28 cellular contexts compared by ENCODE assay signal in genomic region chr6:42848700-42849099, GRCh38.
"Had no signal": no experiment of that assay in that cellular context is flagged by ENCODE, and none has a peak within 500 bp of the region (broad histone marks: within the 10 kb centered on the region; RNA-seq: fewer than 3 reads in every experiment).

No MANE protein-coding gene starts in this region.

- H3K9me3 ChIP-seq: colonic mucosa, esophagus muscularis mucosa, esophagus squamous epithelium, gastrocnemius medialis, gastroesophageal sphincter, heart left ventricle, heart right ventricle had no signal

- ATAC-seq: effector memory CD8-positive, alpha-beta T cell; esophagus mucosa; foreskin keratinocyte; gastrocnemius medialis; gastroesophageal sphincter; heart left ventricle; heart right ventricle had no signal

- H3K27ac ChIP-seq: colonic mucosa, coronary artery, epithelial cell of prostate, esophagus muscularis mucosa, esophagus squamous epithelium, foreskin keratinocyte, gastrocnemius medialis, gastroesophageal sphincter, heart left ventricle, heart right ventricle had no signal

- FAIRE-seq: colon, endometrium, endothelial cell of umbilical vein, frontal cortex had no signal

- H3K4me1 ChIP-seq: colonic mucosa, esophagus muscularis mucosa, esophagus squamous epithelium, foreskin keratinocyte, gastroesophageal sphincter, heart left ventricle, heart right ventricle had no signal

- H3K4me3 ChIP-seq: colonic mucosa, coronary artery, dorsolateral prefrontal cortex, esophagus muscularis mucosa, esophagus squamous epithelium, gastrocnemius medialis, gastroesophageal sphincter, heart left ventricle, heart right ventricle had no signal

- DNase-seq: colonic mucosa; cortex of kidney; dermis blood vessel endothelial cell; dorsolateral prefrontal cortex; effector CD4-positive, alpha-beta T cell; effector CD8-positive, alpha-beta T cell; effector memory CD4-positive, alpha-beta T cell; effector memory CD8-positive, alpha-beta T cell; endodermal cell; erythroblast; esophagus squamous epithelium; foreskin fibroblast; foreskin keratinocyte; foreskin melanocyte; gastrocnemius medialis; glutamatergic neuron; head of caudate nucleus; heart left ventricle; heart right ventricle had no signal

- H3K27me3 ChIP-seq: colonic mucosa, dorsolateral prefrontal cortex, esophagus muscularis mucosa, esophagus squamous epithelium, foreskin keratinocyte, gastrocnemius medialis, gastroesophageal sphincter, heart left ventricle, heart right ventricle had no signal
